ENCODE assay signal across 12 cellular contexts in genomic region chr5:76458492-76458863, GRCh38.
"Had no signal": no experiment of that assay in that cellular context is flagged by ENCODE, and none has a peak within 500 bp of the region (broad histone marks: within the 10 kb centered on the region; RNA-seq: fewer than 3 reads in every experiment).

No MANE protein-coding gene starts in this region.

- H3K36me3 ChIP-seq: lower lobe of right lung, thyroid gland had no signal

- H3K9me3 Mint-ChIP-seq: activated T-helper 2 cell treated with anti-CD3 and anti-CD28 coated beads, Interferon-gamma antibody, Interleukin-2, Interleukin-4, amounts not matched to agents 10 μg/mL and 5 μg/mL and 100 μg/mL, durations not matched to agents 14 hours and 24 hours and 36 hours; nephron; T-cell had no signal

- H3K4me1 Mint-ChIP-seq: nephron had no signal

- H3K4me3 Mint-ChIP-seq: activated naive CD4-positive, alpha-beta T cell treated with anti-CD3 and anti-CD28 coated beads, Interleukin-2, amount 10 ng/mL, durations not matched to agents 7 days and 5 days; nephron; T-cell; WTC11 had no signal

- H3K4me3 ChIP-seq: lower lobe of right lung, thyroid gland had no signal

- H3K9me3 ChIP-seq: lower lobe of right lung, thyroid gland had no signal

- H3K27ac ChIP-seq: lower lobe of right lung, thyroid gland had no signal

- ATAC-seq: T-cell had no signal

- H3K27ac Mint-ChIP-seq: activated naive CD4-positive, alpha-beta T cell treated with anti-CD3 and anti-CD28 coated beads, Interleukin-2, amount 10 ng/mL, durations not matched to agents 7 days and 5 days; activated T-helper 2 cell treated with anti-CD3 and anti-CD28 coated beads, Interferon-gamma antibody, Interleukin-2, Interleukin-4, amounts not matched to agents 10 μg/mL and 5 μg/mL and 100 μg/mL, durations not matched to agents 14 hours and 24 hours and 36 hours; nephron had no signal

- H3K27me3 ChIP-seq: thyroid gland had no signal

- H3K27me3 Mint-ChIP-seq: activated naive CD4-positive, alpha-beta T cell treated with anti-CD3 and anti-CD28 coated beads, Interleukin-2, amount 10 ng/mL, durations not matched to agents 7 days and 5 days; T-cell had no signal

- DNase-seq: activated CD4-positive, alpha-beta T cell treated with anti-CD3 and anti-CD28 coated beads for 48 hours; activated naive CD4-positive, alpha-beta T cell treated with anti-CD3 and anti-CD28 coated beads, Interleukin-2, amount 10 ng/mL, durations not matched to agents 7 days and 5 days; cortex of kidney; effector CD8-positive, alpha-beta T cell; kidney glomerular epithelial cell; lower lobe of right lung; stimulated activated CD4-positive, alpha-beta T cell treated with anti-CD3 and anti-CD28 coated beads, Interleukin-4, amount 100 ng/mL, for 4 hours; T-cell had no signal
